In genomic region chr2:48601349-48601748, GRCh38 we compare ENCODE assay signal across 1 cellular context.
A peak's percentile ranks its signal among the peaks of the same experiment; 100 is the strongest.
TF ChIP-seq lines count a peak whose summit lies in the region.

No MANE protein-coding gene starts in this region.

TF ChIP-seq in K562, 482 proteins besides CTCF, POLR2A, EP300 and RAD21 (continued from another document):
- TF ChIP-seq E2F5 (CRISPR knock-in tag; IDR thresholded peaks at IDR 0.05) (no peak), PPARD (CRISPR knock-in tag; IDR thresholded peaks at IDR 0.05) (no peak), NR0B1 (IDR thresholded peaks at IDR 0.05; ENCODE audit: partially characterized antibody) (no peak), SRF (CRISPR knock-in tag; IDR thresholded peaks at IDR 0.05) (no peak), ZNF146 (CRISPR knock-in tag; IDR thresholded peaks at IDR 0.05; ENCODE audit: unreplicated experiment) (no peak), RHOXF2B (CRISPR knock-in tag; conservative IDR thresholded peaks at IDR 0.05) (no peak), FOS (IDR thresholded peaks at IDR 0.05; ENCODE audit: extremely low read depth, insufficient read length) (no peak), NKRF (IDR thresholded peaks at IDR 0.05; ENCODE audit: borderline replicate concordance) (no peak), HES1 (IDR thresholded peaks at IDR 0.05; ENCODE audit: low read depth) (no peak), HOMEZ (CRISPR knock-in tag; IDR thresholded peaks at IDR 0.05) (no peak), ZNF184 (CRISPR knock-in tag; IDR thresholded peaks at IDR 0.05) (no peak), KLF16 (IDR thresholded peaks at IDR 0.05) (0 out of 2 replicates have a peak, but pooled peaks have one; percentile 36), PREB (CRISPR knock-in tag; IDR thresholded peaks at IDR 0.05) (no peak), HMG20A (CRISPR knock-in tag; conservative IDR thresholded peaks at IDR 0.05) (no peak), GMEB1 (CRISPR knock-in tag; IDR thresholded peaks at IDR 0.05) (no peak), ETS1 (conservative IDR thresholded peaks at IDR 0.05; ENCODE audit: control insufficient read depth, low read depth, low read length) (no peak), DEAF1 (CRISPR knock-in tag; IDR thresholded peaks at IDR 0.05) (peak; percentile 59; the same call in 1 of the 2 replicates), SMC3 (conservative IDR thresholded peaks at IDR 0.05; ENCODE audit: insufficient read depth, low read depth, low read length) (peak; percentile 82), DACH1 (IDR thresholded peaks at IDR 0.05; ENCODE audit: partially characterized antibody) (no peak), THRAP3 (IDR thresholded peaks at IDR 0.05; ENCODE audit: borderline replicate concordance) (no peak), ZNF76 (CRISPR knock-in tag; IDR thresholded peaks at IDR 0.05; ENCODE audit: borderline replicate concordance) (no peak), CREM (IDR thresholded peaks at IDR 0.05; ENCODE audit: low read depth) (0 out of 2 replicates have a peak, but pooled peaks have one; percentile 13), AFF1 (IDR thresholded peaks at IDR 0.05; ENCODE audit: low read depth in 1 of 2, partially characterized antibody in 2 of 2) (no peak), UBTF (IDR thresholded peaks at IDR 0.05; ENCODE audit: borderline replicate concordance in 1 of 2, low read depth in 2 of 2, low read length in 2 of 2) (no peak), NUFIP1 (IDR thresholded peaks at IDR 0.05; ENCODE audit: partially characterized antibody) (no peak), KLF13 (tag; IDR thresholded peaks at IDR 0.05; ENCODE audit: borderline replicate concordance, low read depth) (no peak), ZNF436 (CRISPR knock-in tag; IDR thresholded peaks at IDR 0.05) (no peak)
TF ChIP-seq in K562: peak in this region for 11.
